21 cellular contexts compared by ENCODE assay signal in the genomic region with DNA sequence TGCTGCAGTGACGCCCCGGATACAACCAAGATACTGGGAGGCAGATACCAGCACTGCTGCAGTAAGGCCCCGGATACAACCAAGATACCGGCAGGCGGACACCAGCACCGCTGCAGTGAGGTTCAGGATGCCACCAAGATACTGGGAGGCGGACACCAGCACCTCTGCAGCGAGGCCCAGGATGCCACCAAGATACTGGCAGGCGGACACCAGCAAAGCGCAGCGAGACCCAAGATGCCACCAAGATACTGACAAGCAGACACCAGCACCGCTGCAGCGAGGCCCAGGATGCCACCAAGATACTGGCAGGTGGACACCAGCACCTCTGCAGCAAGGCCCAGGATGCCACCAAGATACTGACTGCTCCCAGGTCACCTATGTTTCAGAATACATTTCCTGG.
DNase-seq lines count a peak whose midpoint lies in the region; ATAC-seq, FAIRE-seq and TF ChIP-seq lines count a peak whose summit lies in the region.
"Had no signal": no experiment of that assay in that cellular context is flagged by ENCODE, and none has a peak within 500 bp of the region (broad histone marks: within the 10 kb centered on the region; RNA-seq: fewer than 3 reads in every experiment).

No MANE protein-coding gene starts in this region.

- DNase-seq in activated T-cell treated with anti-CD3 and anti-CD28 coated beads, Interleukin-2, amount 50 U/mL, for 24 hours, result peak; percentile 20
- DNase-seq in activated T-cell treated with anti-CD3 and anti-CD28 coated beads, Interleukin-2, amount 50 U/mL, for 1 hour, result no peak
- DNase-seq in lower lobe of right lung (peak; percentile 25), osteoblast (ENCODE audit: insufficient read length, low spot score, missing footprints) (peak; percentile 29), breast epithelium (ENCODE audit: low spot score in 2 of 2) (no peak), RCC 7860 (ENCODE audit: low spot score) (no peak)
- DNase-seq: CD4-positive, CD25-positive, alpha-beta regulatory T cell; CD8-positive, alpha-beta T cell; DMS153; DND-41 had no signal

- no peaks in the 10 kb centered on the region for H4K20me1 ChIP-seq in osteoblast (ENCODE audit: insufficient read depth, low read length)

- no peak overlapping the region for H3K4me2 ChIP-seq in osteoblast (ENCODE audit: insufficient read depth, low read length)
- H3K4me2 ChIP-seq: BLaER1, GM23338 had no signal

- H3K27ac ChIP-seq in lower lobe of right lung, result no peak overlapping the region
- H3K27ac ChIP-seq in osteoblast (ENCODE audit: low read depth, low read length), result no peak overlapping the region
- no peak overlapping the region for H3K27ac ChIP-seq in breast epithelium
- H3K27ac ChIP-seq: 22Rv1, BLaER1, C4-2B had no signal

- FAIRE-seq in RCC 7860 (lab: Jason Lieb, UNC), result no peak
- FAIRE-seq: A204.1, G401.6, GM12878, GM19239 had no signal

- no peaks in the 10 kb centered on the region for H3K4me1 ChIP-seq in lower lobe of right lung
- H3K4me1 ChIP-seq in osteoblast (ENCODE audit: insufficient read depth, low read length), result no peaks in the 10 kb centered on the region
- no peaks in the 10 kb centered on the region for H3K4me1 ChIP-seq in breast epithelium
- H3K4me1 ChIP-seq: BLaER1, Caco-2 had no signal

- H3K4me1 Mint-ChIP-seq in activated T-cell treated with anti-CD3 and anti-CD28 coated beads, Interleukin-2, amount 50 U/mL, for 24 hours (ENCODE audit: low read depth), result peaks cover 26% of the 10 kb centered on the region
- H3K4me1 Mint-ChIP-seq: B cell, GM23338, H9 had no signal

- no peaks in the 10 kb centered on the region for H3K27me3 ChIP-seq in lower lobe of right lung (ENCODE audit: low read depth)
- no peaks in the 10 kb centered on the region for H3K27me3 ChIP-seq in osteoblast (ENCODE audit: insufficient read depth, low read length)
- H3K27me3 ChIP-seq in breast epithelium, result peaks cover 0 to 17% of the 10 kb centered on the region in 2 donors
- H3K27me3 ChIP-seq: BLaER1 had no signal

- no peak for ATAC-seq in lower lobe of right lung
- ATAC-seq: CD8-positive, alpha-beta T cell; GM12878 had no signal

- no peaks in the 10 kb centered on the region for H3K27me3 Mint-ChIP-seq in activated T-cell treated with anti-CD3 and anti-CD28 coated beads, Interleukin-2, amount 50 U/mL, for 24 hours
- H3K27me3 Mint-ChIP-seq: B cell; CD4-positive, CD25-positive, alpha-beta regulatory T cell had no signal

- no peak overlapping the region for H3K27ac Mint-ChIP-seq in activated T-cell treated with anti-CD3 and anti-CD28 coated beads, Interleukin-2, amount 50 U/mL, for 24 hours
- H3K27ac Mint-ChIP-seq: B cell; CD4-positive, CD25-positive, alpha-beta regulatory T cell; CD8-positive, alpha-beta T cell; GM23338; H9 had no signal

- H3K79me2 ChIP-seq in osteoblast (ENCODE audit: insufficient read depth, low read length), result no peaks in the 10 kb centered on the region

- H3K4me3 Mint-ChIP-seq in activated T-cell treated with anti-CD3 and anti-CD28 coated beads, Interleukin-2, amount 50 U/mL, for 24 hours, result no peak overlapping the region
- H3K4me3 Mint-ChIP-seq: B cell; CD4-positive, CD25-positive, alpha-beta regulatory T cell; CD8-positive, alpha-beta T cell; GM23338; H9 had no signal

- H3K9me3 Mint-ChIP-seq in activated T-cell treated with anti-CD3 and anti-CD28 coated beads, Interleukin-2, amount 50 U/mL, for 24 hours, result peaks cover 14% of the 10 kb centered on the region

- peaks cover 54% of the 10 kb centered on the region for H3K36me3 Mint-ChIP-seq in activated T-cell treated with anti-CD3 and anti-CD28 coated beads, Interleukin-2, amount 50 U/mL, for 24 hours (ENCODE audit: low read depth)

- TF ChIP-seq POLR2A in breast epithelium (IDR thresholded peaks at IDR 0.05), result no peak

- intact Hi-C loops in lower lobe of right lung (cut with DNase I) (no loop called here), breast epithelium (cut with DNase I; ENCODE audit: low total_unique reads) (no loop called here)

- H2AFZ ChIP-seq in osteoblast (ENCODE audit: low read length), result no peak overlapping the region
- H2AFZ ChIP-seq: GM23338 had no signal

- H3K9me3 ChIP-seq in lower lobe of right lung (peaks cover 16% of the 10 kb centered on the region), osteoblast (ENCODE audit: low read depth, low read length) (no peaks in the 10 kb centered on the region), breast epithelium (peaks cover 3 to 29% of the 10 kb centered on the region in 2 donors)

- TF ChIP-seq CTCF in lower lobe of right lung (IDR thresholded peaks at IDR 0.05) (no peak), osteoblast (IDR thresholded peaks at IDR 0.05; ENCODE audit: extremely low read depth, low read depth, low read length) (no peak), breast epithelium (IDR thresholded peaks at IDR 0.05) (no peak)

- H3K36me3 ChIP-seq in lower lobe of right lung (no peaks in the 10 kb centered on the region), osteoblast (ENCODE audit: insufficient read depth, low read length) (no peaks in the 10 kb centered on the region), breast epithelium (no peaks in the 10 kb centered on the region)

- H3K4me3 ChIP-seq in lower lobe of right lung (no peak overlapping the region), osteoblast (ENCODE audit: insufficient read depth, low read length) (no peak overlapping the region), breast epithelium (no peak overlapping the region)
- H3K4me3 ChIP-seq: BLaER1, GM12878, GM23338 had no signal

Comparison
In these comparisons a context has a peak if more than half of its experiments do, and no peak if none do; other contexts are left out.
1. DNase-seq: peak in activated T-cell treated with anti-CD3 and anti-CD28 coated beads, Interleukin-2, amount 50 U/mL, for 24 hours (single experiment), lower lobe of right lung (single experiment) and osteoblast (single experiment); none in activated T-cell treated with anti-CD3 and anti-CD28 coated beads, Interleukin-2, amount 50 U/mL, for 1 hour (single experiment), breast epithelium (0 of 2) and RCC 7860 (single experiment).